ENCODE assay signal across 8 cellular contexts in the genomic region with DNA sequence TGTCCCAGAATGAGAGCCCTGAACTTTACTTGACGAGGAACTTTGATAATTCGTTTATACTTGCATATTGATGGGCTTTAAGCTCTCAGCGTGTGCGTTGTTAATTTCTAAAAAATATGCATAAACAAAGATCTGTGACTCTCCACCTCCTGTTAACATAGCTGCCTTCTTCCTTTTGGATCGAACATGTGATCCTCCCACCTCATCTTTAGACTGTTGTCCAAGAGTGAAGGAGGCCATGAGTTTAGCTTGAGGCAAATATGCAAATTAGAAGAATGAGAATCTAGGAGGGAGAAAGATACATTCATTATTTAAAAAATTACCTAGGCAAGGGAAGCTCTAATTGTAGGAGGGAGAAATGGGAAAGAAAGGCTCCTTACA. TPM values are rescaled to one million over a fixed set of nuclear protein-coding genes. Genes with fewer than 3 reads are reported as not detected.
A peak's percentile ranks its signal among the peaks of the same experiment; 100 is the strongest.
DNase-seq lines count a peak whose midpoint lies in the region; ATAC-seq and TF ChIP-seq lines count a peak whose summit lies in the region.

No MANE protein-coding gene starts in this region.

- peaks cover 11% of the 10 kb centered on the region for H3K27me3 Mint-ChIP-seq in nephron progenitor cell (ENCODE audit: low read depth, poor library complexity)

- H3K9me3 Mint-ChIP-seq in nephron progenitor cell = no peaks in the 10 kb centered on the region

- peak overlapping the region; percentile 83 for H3K4me2 ChIP-seq in OCI-LY3 (ENCODE audit: low read length)

- H3K4me3 Mint-ChIP-seq in nephron progenitor cell = peak overlapping the region; percentile 90

- H3K27ac ChIP-seq in OCI-LY3 (ENCODE audit: low read length) = no peak overlapping the region
- H3K27ac ChIP-seq in ectodermal cell (ENCODE audit: insufficient read depth, low read depth, low read length, poor library complexity, severe bottlenecking) = peak overlapping the region; percentile 96

- 4 to 29% methylated on average over 4 to 5 of the region's 5 CpGs for WGBS in ectodermal cell, 2 experiments

- H3K4me1 ChIP-seq in OCI-LY3 (ENCODE audit: low read length) = peaks cover 18% of the 10 kb centered on the region
- H3K4me1 ChIP-seq in ectodermal cell (ENCODE audit: control insufficient read depth, insufficient read depth, low read length) = peaks cover 4% of the 10 kb centered on the region

- H3K36me3 ChIP-seq in OCI-LY3 (replicated peaks; ENCODE audit: low read depth, low read length) (no peaks in the 10 kb centered on the region), ectodermal cell (ENCODE audit: control insufficient read depth, insufficient read depth, low read length) (no peaks in the 10 kb centered on the region)

- peak overlapping the region; percentile 100 for H3K27ac Mint-ChIP-seq in nephron progenitor cell

- no peaks in the 10 kb centered on the region for H4K20me1 ChIP-seq in OCI-LY3 (ENCODE audit: insufficient read depth, low read length)

- H2AFZ ChIP-seq in OCI-LY3 (ENCODE audit: low read depth, low read length) = peak overlapping the region; percentile 99

- TF ChIP-seq CTCF in OCI-LY3 (IDR thresholded peaks at IDR 0.05; ENCODE audit: low read depth, low read length) = no peak
- no peak for TF ChIP-seq CTCF in nephron progenitor cell (IDR thresholded peaks at IDR 0.05)
- no peak for TF ChIP-seq CTCF in GM10266 (IDR thresholded peaks at IDR 0.05; ENCODE audit: control insufficient read depth, insufficient read depth, low read depth, missing control alignments)

- H3K36me3 Mint-ChIP-seq in nephron progenitor cell (ENCODE audit: low read depth) = peaks cover 3% of the 10 kb centered on the region

- H3K9me3 ChIP-seq in OCI-LY3 (ENCODE audit: insufficient read depth, low read length) (no peaks in the 10 kb centered on the region), ectodermal cell (ENCODE audit: control insufficient read depth, low read length) (no peaks in the 10 kb centered on the region)

- DNase-seq in ELR (ENCODE audit: low read depth) (peak; percentile 52), nephron progenitor cell (no peak), GM10266 (ENCODE audit: extremely low spot score) (no peak), NCI-H1048 (lab: John Stamatoyannopoulos, UW) (no peak), NCI-H1105 (lab: John Stamatoyannopoulos, UW) (no peak)

- H3K79me2 ChIP-seq in OCI-LY3 (ENCODE audit: low read length) = no peaks in the 10 kb centered on the region

- no peak for ATAC-seq in GM18867 (IDR thresholded peaks at IDR 0.05; ENCODE audit: unreplicated experiment)

- H3K4me3 ChIP-seq in OCI-LY3 (ENCODE audit: low read length) (peak overlapping the region; percentile 85), ectodermal cell (ENCODE audit: insufficient read depth, low read depth, low read length) (peak overlapping the region; percentile 93)

- peaks cover 39% of the 10 kb centered on the region for H3K4me1 Mint-ChIP-seq in nephron progenitor cell

- H3K27me3 ChIP-seq in OCI-LY3 (ENCODE audit: low read depth, low read length) = peaks cover 8% of the 10 kb centered on the region; the same call in 1 of the 2 replicates
- H3K27me3 ChIP-seq in ectodermal cell (ENCODE audit: control insufficient read depth, insufficient read depth, low read length, poor library complexity, severe bottlenecking) = no peaks in the 10 kb centered on the region

- H3K9ac ChIP-seq in OCI-LY3 (ENCODE audit: low read length) = peak overlapping the region; percentile 61

RNA-seq across cellular contexts. Expression of gene TTC8, which starts 0.6 kb away (rescaled TPM):
- polyA plus RNA-seq in ectodermal cell (2013, experiment 1 of 4) = 21.0 TPM
- 16.6 TPM for polyA plus RNA-seq in ectodermal cell (2013, experiment 2 of 4)
- polyA plus RNA-seq in ectodermal cell (2013, experiment 3 of 4) = 19.6 TPM
- polyA plus RNA-seq in ectodermal cell (2013, experiment 4 of 4) = 19.3 TPM

RNA-seq across cellular contexts. Expression of gene EML5, which starts 32.3 kb away (rescaled TPM):
- 0.50 TPM for polyA plus RNA-seq in ectodermal cell (2013, experiment 1 of 4)
- 1.1 TPM for polyA plus RNA-seq in ectodermal cell (2013, experiment 2 of 4)
- polyA plus RNA-seq in ectodermal cell (2013, experiment 3 of 4) = 1.1 TPM
- polyA plus RNA-seq in ectodermal cell (2013, experiment 4 of 4) = 0.41 TPM
